ENCODE assay signal across 18 cellular contexts in the genomic region with DNA sequence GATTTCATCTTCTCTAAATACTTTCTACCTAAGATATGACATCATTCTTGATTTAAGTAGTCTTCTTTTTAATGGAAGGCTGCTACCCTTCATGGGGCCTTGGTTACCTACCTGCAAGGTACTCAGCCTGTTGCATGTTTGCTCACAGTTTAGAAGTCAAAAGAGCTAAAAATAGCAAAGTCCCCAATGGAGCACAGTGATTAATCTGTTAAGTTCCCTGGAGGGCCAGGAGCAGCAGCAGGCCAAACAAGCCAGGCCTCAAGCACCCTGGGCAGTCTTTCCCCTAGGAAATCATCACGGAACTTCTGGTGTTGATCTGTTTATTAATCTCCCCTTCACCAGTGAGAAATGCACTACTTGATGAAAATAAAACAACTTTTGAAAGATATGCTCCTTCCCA. TPM values are rescaled to one million over a fixed set of nuclear protein-coding genes. Genes with fewer than 3 reads are reported as not detected.
A peak's percentile ranks its signal among the peaks of the same experiment; 100 is the strongest.
DNase-seq lines count a peak whose midpoint lies in the region; ATAC-seq and TF ChIP-seq lines count a peak whose summit lies in the region.
"Had no signal": no experiment of that assay in that cellular context is flagged by ENCODE, and none has a peak within 500 bp of the region (broad histone marks: within the 10 kb centered on the region; RNA-seq: fewer than 3 reads in every experiment).

No MANE protein-coding gene starts in this region.

- H3F3A ChIP-seq in GM23338 (replicated peaks; ENCODE audit: low read depth) (no peaks in the 10 kb centered on the region), MM.1S (ENCODE audit: insufficient read depth, low read length) (no peaks in the 10 kb centered on the region)

- H3K4me2 ChIP-seq in GM23338: no peak overlapping the region
- H3K4me2 ChIP-seq in osteoblast (ENCODE audit: insufficient read depth, low read length): no peak overlapping the region
- no peak overlapping the region for H3K4me2 ChIP-seq in MM.1S (ENCODE audit: low read depth, low read length)

- H2AFZ ChIP-seq in GM23338: peak overlapping the region; percentile 19; the same call in 1 of the 2 replicates
- H2AFZ ChIP-seq in osteoblast (ENCODE audit: low read length): no peak overlapping the region
- H2AFZ ChIP-seq in MM.1S (ENCODE audit: low read length): no peak overlapping the region

- H3K9ac ChIP-seq in endodermal cell (ENCODE audit: extremely low read depth, low read length, poor library complexity, severe bottlenecking) (no peak overlapping the region), MM.1S (ENCODE audit: low read length) (no peak overlapping the region)

- H3K4me1 ChIP-seq in GM23338 (ENCODE audit: insufficient read depth): no peaks in the 10 kb centered on the region
- H3K4me1 ChIP-seq in HEK293 (ENCODE audit: control insufficient read depth, insufficient read depth, low read length): no peaks in the 10 kb centered on the region
- H3K4me1 ChIP-seq in endodermal cell (ENCODE audit: control insufficient read depth, insufficient read depth, low read length): peaks cover 10% of the 10 kb centered on the region
- H3K4me1 ChIP-seq in osteoblast (ENCODE audit: insufficient read depth, low read length): no peaks in the 10 kb centered on the region
- H3K4me1 ChIP-seq in MM.1S (ENCODE audit: low read length): no peaks in the 10 kb centered on the region
- H3K4me1 ChIP-seq: BE2C had no signal

- H3K79me2 ChIP-seq in GM23338 (replicated peaks; ENCODE audit: insufficient read depth) (no peaks in the 10 kb centered on the region), osteoblast (ENCODE audit: insufficient read depth, low read length) (no peaks in the 10 kb centered on the region), MM.1S (ENCODE audit: low read length) (no peaks in the 10 kb centered on the region)

- H3K27ac ChIP-seq in GM23338 (ENCODE audit: low read depth) (no peak overlapping the region), HEK293 (ENCODE audit: extremely low read depth, low read depth, low read length) (no peak overlapping the region), endodermal cell (ENCODE audit: low read depth, low read length) (no peak overlapping the region), osteoblast (ENCODE audit: low read depth, low read length) (no peak overlapping the region), MM.1S (ENCODE audit: low read length) (no peak overlapping the region)

- no peaks in the 10 kb centered on the region for H3K9me3 Mint-ChIP-seq in GM23338
- no peaks in the 10 kb centered on the region for H3K9me3 Mint-ChIP-seq in endodermal cell
- H3K9me3 Mint-ChIP-seq: CD8-positive, alpha-beta memory T cell had no signal

- H3K9me3 ChIP-seq in HEK293 (ENCODE audit: control insufficient read depth, insufficient read depth, low read depth, low read length) (no peaks in the 10 kb centered on the region), endodermal cell (ENCODE audit: control insufficient read depth, low read length) (peaks cover 13% of the 10 kb centered on the region), osteoblast (ENCODE audit: low read depth, low read length) (no peaks in the 10 kb centered on the region), MM.1S (replicated peaks; ENCODE audit: insufficient read depth, low read length) (no peaks in the 10 kb centered on the region)
- H3K9me3 ChIP-seq: BE2C had no signal

- H3K4me1 Mint-ChIP-seq in GM23338 (no peaks in the 10 kb centered on the region), endodermal cell (peaks cover 32% of the 10 kb centered on the region)
- H3K4me1 Mint-ChIP-seq: CD4-positive, CD25-positive, alpha-beta regulatory T cell; CD8-positive, alpha-beta memory T cell had no signal

- H3K36me3 ChIP-seq in GM23338 (ENCODE audit: insufficient read depth): no peaks in the 10 kb centered on the region
- H3K36me3 ChIP-seq in HEK293 (ENCODE audit: control insufficient read depth in 2 of 2, insufficient read depth in 1 of 2, low read length in 2 of 2): no peaks in the 10 kb centered on the region
- H3K36me3 ChIP-seq in endodermal cell (ENCODE audit: control insufficient read depth, insufficient read depth, low read length): no peaks in the 10 kb centered on the region
- no peaks in the 10 kb centered on the region for H3K36me3 ChIP-seq in osteoblast (ENCODE audit: insufficient read depth, low read length)
- no peaks in the 10 kb centered on the region for H3K36me3 ChIP-seq in MM.1S (replicated peaks; ENCODE audit: insufficient read depth, low read length)
- H3K36me3 ChIP-seq: BE2C had no signal

- POLR2A ChIA-PET in HEK293 (lab: Yijun Ruan, JAX): interaction anchor here (1.0 to 1.2 kb wide), 2 partner anchors 11 to 24 kb away, joined by 3 to 4 read pairs; partner anchors contain the start of gene SLC8A3

- peak; percentile 26; the same call in 1 of the 3 replicates for ATAC-seq in GM23338

- H3K4me3 ChIP-seq in GM23338 (no peak overlapping the region), HEK293 (ENCODE audit: low read depth, low read length) (no peak overlapping the region), endodermal cell (ENCODE audit: low read length) (peak overlapping the region; percentile 61), osteoblast (ENCODE audit: insufficient read depth, low read length) (no peak overlapping the region), MM.1S (ENCODE audit: low read length) (no peak overlapping the region)

- H3K36me3 Mint-ChIP-seq in GM23338 (ENCODE audit: low read depth) (no peaks in the 10 kb centered on the region), endodermal cell (ENCODE audit: low read depth) (no peaks in the 10 kb centered on the region)
- H3K36me3 Mint-ChIP-seq: CD4-positive, CD25-positive, alpha-beta regulatory T cell; CD8-positive, alpha-beta memory T cell had no signal

- DNase-seq in GM23338 (ENCODE audit: low spot score) (no peak), endodermal cell (peak; percentile 51), osteoblast (ENCODE audit: insufficient read length, low spot score, missing footprints) (peak; percentile 31), MM.1S (no peak), activated T-cell treated with anti-CD3 and anti-CD28 coated beads for 4 hours (no peak), DMS114 treated with DMSO at 0.1 percent for 48 hours (lab: John Stamatoyannopoulos, UW; ENCODE audit: unreplicated experiment) (no peak)
- DNase-seq: ACHN; BE2C; C1 segment of cervical spinal cord; CD4-positive, CD25-positive, alpha-beta regulatory T cell; CD8-positive, alpha-beta memory T cell; COR-L47; DMS153; DMS79; GDM1; GOT3; H9 had no signal

- H3K27me3 ChIP-seq in GM23338 (ENCODE audit: insufficient read depth) (no peaks in the 10 kb centered on the region), endodermal cell (ENCODE audit: control insufficient read depth, insufficient read depth, low read length, poor library complexity, severe bottlenecking) (no peaks in the 10 kb centered on the region), osteoblast (ENCODE audit: insufficient read depth, low read length) (no peaks in the 10 kb centered on the region), MM.1S (replicated peaks; ENCODE audit: insufficient read depth, low read length) (no peaks in the 10 kb centered on the region)
- H3K27me3 ChIP-seq: BE2C had no signal

- TF ChIP-seq CTCF in GM23338 (conservative IDR thresholded peaks at IDR 0.05; ENCODE audit: low read depth in 2 of 2): no peak
- no peak for TF ChIP-seq CTCF in HEK293 (tag by site-specific recombination; IDR thresholded peaks at IDR 0.05)
- TF ChIP-seq CTCF in endodermal cell (conservative IDR thresholded peaks at IDR 0.05): no peak
- no peak for TF ChIP-seq CTCF in osteoblast (IDR thresholded peaks at IDR 0.05; ENCODE audit: extremely low read depth, low read depth, low read length)
- TF ChIP-seq CTCF in MM.1S (IDR thresholded peaks at IDR 0.05; ENCODE audit: low read length): no peak

- CTCF ChIA-PET in HEK293 (lab: Yijun Ruan, JAX): no interaction called here

- 0 out of 2 replicates have a peak, but pooled peaks cover 3% of the 10 kb centered on the region for H3K9me2 ChIP-seq in GM23338 (ENCODE audit: insufficient read depth)
- no peaks in the 10 kb centered on the region for H3K9me2 ChIP-seq in MM.1S (replicated peaks; ENCODE audit: insufficient read depth, low read length)

- H3K27ac Mint-ChIP-seq in GM23338 (no peak overlapping the region), endodermal cell (peak overlapping the region; percentile 56)
- H3K27ac Mint-ChIP-seq: CD4-positive, CD25-positive, alpha-beta regulatory T cell; H9 had no signal

- H3K27me3 Mint-ChIP-seq in GM23338 (ENCODE audit: insufficient read depth, low read depth, poor library complexity) (peaks cover 2% of the 10 kb centered on the region), endodermal cell (ENCODE audit: insufficient read depth) (peaks cover 12% of the 10 kb centered on the region)

- H4K20me1 ChIP-seq in GM23338 (replicated peaks; ENCODE audit: insufficient read depth) (no peaks in the 10 kb centered on the region), osteoblast (ENCODE audit: insufficient read depth, low read length) (no peaks in the 10 kb centered on the region), MM.1S (ENCODE audit: insufficient read depth, low read length) (no peaks in the 10 kb centered on the region)

- 35 to 86% methylated on average over 1 of the region's 1 CpG for WGBS in endodermal cell (ENCODE audit: insufficient coverage in 1 of 2, insufficient read length in 1 of 2), 2 experiments

- H3K4me3 Mint-ChIP-seq in GM23338: no peak overlapping the region
- H3K4me3 Mint-ChIP-seq in endodermal cell: no peak overlapping the region
- H3K4me3 Mint-ChIP-seq: CD4-positive, CD25-positive, alpha-beta regulatory T cell; CD8-positive, alpha-beta memory T cell; H9 had no signal

TF ChIP-seq in HEK293, 187 proteins besides CTCF, POLR2A, EP300 and RAD21:
- TF ChIP-seq ZIC2 (tag by site-specific recombination; IDR thresholded peaks at IDR 0.05): peak; percentile 35
- TF ChIP-seq ZNF112 (tag by site-specific recombination; IDR thresholded peaks at IDR 0.05): no peak
TF ChIP-seq in HEK293: peak in this region for 1.

RNA-seq across cellular contexts. Expression of gene SLC8A3, which starts 24.0 kb away (rescaled TPM):
- 1.9 and 2.0 TPM in 2 replicates for total RNA-seq in GM23338 (2014; rRNA removed; shearing (Covaris generic))
- polyA plus RNA-seq in GM23338 (2016; fragmentation: Nextera tagmentation; extraction: Ambion mirVana): 0.31 and 0.82 TPM in 2 replicates
- total RNA-seq in endodermal cell (under 1 TPM in 1 of 2 donors, not detected in 1; 0.09 TPM), osteoblast (under 0.01 TPM in 2 replicates)
- polyA plus RNA-seq in endodermal cell (2013, experiment 1 of 2): 0.57 TPM
- 0.91 TPM for polyA plus RNA-seq in endodermal cell (2013, experiment 2 of 2)
- polyA plus RNA-seq: CD4-positive, CD25-positive, alpha-beta regulatory T cell; CD8-positive, alpha-beta memory T cell had no signal

Comparison
In these comparisons a context has a peak if more than half of its experiments do, and no peak if none do; other contexts are left out.
1. DNase-seq: peak in endodermal cell (single experiment) and osteoblast (single experiment); none in GM23338 (single experiment), MM.1S (single experiment), activated T-cell treated with anti-CD3 and anti-CD28 coated beads for 4 hours (single experiment) and DMS114 treated with DMSO at 0.1 percent for 48 hours (single experiment).